Comparison of ENCODE assay signal across 9 cellular contexts in genomic region chr20:37392441-37393195, GRCh38. TPM values are rescaled to one million over a fixed set of nuclear protein-coding genes. Genes with fewer than 3 reads are reported as not detected.
A peak's percentile ranks its signal among the peaks of the same experiment; 100 is the strongest.
DNase-seq lines count a peak whose midpoint lies in the region; TF ChIP-seq lines count a peak whose summit lies in the region.
"Had no signal": no experiment of that assay in that cellular context is flagged by ENCODE, and none has a peak within 500 bp of the region (broad histone marks: within the 10 kb centered on the region; RNA-seq: fewer than 3 reads in every experiment).

No MANE protein-coding gene starts in this region.

- in situ Hi-C loops in transverse colon (cut with MboI; ENCODE audit: low pct_ligation_motif_present in 1 of 4, low pct_unique_long_range_greater_than_20kb in 1 of 4, low sequenced_read_pairs in 3 of 4): loop anchor here in 2 of 4 donors (10.0 to 25.0 kb wide), 2 partner anchors 122 to 145 kb away; partner anchors contain the start of gene BLCAP (in 1 of the 2)

- no peak overlapping the region for H3K27ac ChIP-seq in transverse colon

- no peak for TF ChIP-seq EP300 in transverse colon (IDR thresholded peaks at IDR 0.05; ENCODE audit: low read depth)

- intact Hi-C loops in transverse colon (cut with DNase I; ENCODE audit: low total_unique reads): loop anchor here (5.0 kb wide), 1 partner anchor 140 kb away; no protein-coding TSS in a partner anchor

- DNase-seq in AML-193 (lab: John Stamatoyannopoulos, UW) (peak; percentile 13 to 18), SW 1271 (lab: John Stamatoyannopoulos, UW) (peak; percentile 32 to 40), iPS-NIHi11 (ENCODE audit: low spot score) (peak; percentile 63), nucleus accumbens (lab: John Stamatoyannopoulos, UW) (no peak), amygdala (lab: John Stamatoyannopoulos, UW) (no peak), NCI-H187 treated with DMSO at 0.1 percent for 48 hours (lab: John Stamatoyannopoulos, UW) (no peak), transverse colon (no peak)
- DNase-seq: naive B cell had no signal

- TF ChIP-seq POLR2A in transverse colon (IDR thresholded peaks at IDR 0.05): no peak

- peaks cover 0 to 6% (median 0%) of the 10 kb centered on the region in 4 donors for H3K36me3 ChIP-seq in transverse colon

- no peak overlapping the region for H3K4me3 ChIP-seq in transverse colon

- H3K4me1 ChIP-seq in transverse colon: peaks cover 0 to 5% (median 0%) of the 10 kb centered on the region in 4 donors

- 89% methylated on average over 16 of the region's 16 CpGs; no CpG with 5 or more reads in 1 of the 2 donors for WGBS in transverse colon (ENCODE audit: low coverage in 1 of 2), 2 donors

- TF ChIP-seq CTCF in GM12874 (IDR thresholded peaks at IDR 0.05; ENCODE audit: insufficient read depth, low read depth, low read length) (peak; percentile 69), transverse colon (IDR thresholded peaks at IDR 0.05) (no peak)

- H3K27me3 ChIP-seq in transverse colon: no peaks in the 10 kb centered on the region

- no peaks in the 10 kb centered on the region for H3K9me3 ChIP-seq in transverse colon

RNA-seq across cellular contexts. Expression of gene SRC, which starts 46.7 kb away (rescaled TPM):
- 100 to 1,000 TPM in 3 of 4 donors, 10 to 100 TPM in 1; 87.0 to 155 (median 130) TPM for total RNA-seq in transverse colon

Comparison
In these comparisons a context has a peak if more than half of its experiments do, and no peak if none do; other contexts are left out.
1. DNase-seq: peak in AML-193 (2 of 2), SW 1271 (2 of 2) and iPS-NIHi11 (single experiment); none in nucleus accumbens (0 of 56), amygdala (0 of 56), NCI-H187 treated with DMSO at 0.1 percent for 48 hours (single experiment) and transverse colon (single experiment).